Comparison of ENCODE assay signal across 1 cellular context in the genomic region with DNA sequence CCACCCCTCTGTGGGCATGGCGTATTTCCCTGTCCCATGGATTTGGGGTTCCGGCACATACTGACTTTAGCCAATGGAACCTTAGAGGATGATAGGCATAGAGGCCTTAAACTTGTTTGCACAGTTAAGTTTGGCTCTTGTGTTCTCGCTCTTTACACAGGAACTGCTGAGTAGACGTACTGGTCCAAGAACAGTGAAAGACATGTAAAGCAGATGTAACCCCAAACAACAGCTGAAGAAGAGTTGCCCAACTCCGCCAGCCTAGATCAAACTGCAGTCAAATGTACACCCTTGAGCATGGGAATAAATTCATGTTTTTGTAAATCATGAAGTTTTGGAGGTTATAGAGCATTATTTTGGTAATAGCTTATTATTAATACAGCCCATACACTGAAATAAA.
TF ChIP-seq lines count a peak whose summit lies in the region.

No MANE protein-coding gene starts in this region.

TF ChIP-seq in GM23338, 12 proteins besides CTCF, POLR2A, EP300 and RAD21:
- TF ChIP-seq, protein P1, sequence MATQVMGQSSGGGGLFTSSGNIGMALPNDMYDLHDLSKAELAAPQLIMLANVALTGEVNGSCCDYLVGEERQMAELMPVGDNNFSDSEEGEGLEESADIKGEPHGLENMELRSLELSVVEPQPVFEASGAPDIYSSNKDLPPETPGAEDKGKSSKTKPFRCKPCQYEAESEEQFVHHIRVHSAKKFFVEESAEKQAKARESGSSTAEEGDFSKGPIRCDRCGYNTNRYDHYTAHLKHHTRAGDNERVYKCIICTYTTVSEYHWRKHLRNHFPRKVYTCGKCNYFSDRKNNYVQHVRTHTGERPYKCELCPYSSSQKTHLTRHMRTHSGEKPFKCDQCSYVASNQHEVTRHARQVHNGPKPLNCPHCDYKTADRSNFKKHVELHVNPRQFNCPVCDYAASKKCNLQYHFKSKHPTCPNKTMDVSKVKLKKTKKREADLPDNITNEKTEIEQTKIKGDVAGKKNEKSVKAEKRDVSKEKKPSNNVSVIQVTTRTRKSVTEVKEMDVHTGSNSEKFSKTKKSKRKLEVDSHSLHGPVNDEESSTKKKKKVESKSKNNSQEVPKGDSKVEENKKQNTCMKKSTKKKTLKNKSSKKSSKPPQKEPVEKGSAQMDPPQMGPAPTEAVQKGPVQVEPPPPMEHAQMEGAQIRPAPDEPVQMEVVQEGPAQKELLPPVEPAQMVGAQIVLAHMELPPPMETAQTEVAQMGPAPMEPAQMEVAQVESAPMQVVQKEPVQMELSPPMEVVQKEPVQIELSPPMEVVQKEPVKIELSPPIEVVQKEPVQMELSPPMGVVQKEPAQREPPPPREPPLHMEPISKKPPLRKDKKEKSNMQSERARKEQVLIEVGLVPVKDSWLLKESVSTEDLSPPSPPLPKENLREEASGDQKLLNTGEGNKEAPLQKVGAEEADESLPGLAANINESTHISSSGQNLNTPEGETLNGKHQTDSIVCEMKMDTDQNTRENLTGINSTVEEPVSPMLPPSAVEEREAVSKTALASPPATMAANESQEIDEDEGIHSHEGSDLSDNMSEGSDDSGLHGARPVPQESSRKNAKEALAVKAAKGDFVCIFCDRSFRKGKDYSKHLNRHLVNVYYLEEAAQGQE (IDR thresholded peaks at IDR 0.05; ENCODE audit: unreplicated experiment), result no peak
- TF ChIP-seq STAT1 (IDR thresholded peaks at IDR 0.05; ENCODE audit: unreplicated experiment) (no peak), NANOG (IDR thresholded peaks at IDR 0.05; ENCODE audit: borderline replicate concordance) (no peak), CREB1 (CRISPR knock-in tag; IDR thresholded peaks at IDR 0.05; ENCODE audit: low read depth) (no peak), POLR2AphosphoS5 (IDR thresholded peaks at IDR 0.05; ENCODE audit: low read depth) (no peak), JUNB (IDR thresholded peaks at IDR 0.05; ENCODE audit: unreplicated experiment) (no peak), EZH2 (IDR thresholded peaks at IDR 0.05; ENCODE audit: low read depth, unreplicated experiment) (no peak), ZNF114 (CRISPR knock-in tag; IDR thresholded peaks at IDR 0.05) (no peak), ZNF331 (CRISPR knock-in tag; IDR thresholded peaks at IDR 0.05; ENCODE audit: low read depth) (no peak), EZH2phosphoT487 (IDR thresholded peaks at IDR 0.05; ENCODE audit: unreplicated experiment) (no peak)
- TF ChIP-seq, protein P2, sequence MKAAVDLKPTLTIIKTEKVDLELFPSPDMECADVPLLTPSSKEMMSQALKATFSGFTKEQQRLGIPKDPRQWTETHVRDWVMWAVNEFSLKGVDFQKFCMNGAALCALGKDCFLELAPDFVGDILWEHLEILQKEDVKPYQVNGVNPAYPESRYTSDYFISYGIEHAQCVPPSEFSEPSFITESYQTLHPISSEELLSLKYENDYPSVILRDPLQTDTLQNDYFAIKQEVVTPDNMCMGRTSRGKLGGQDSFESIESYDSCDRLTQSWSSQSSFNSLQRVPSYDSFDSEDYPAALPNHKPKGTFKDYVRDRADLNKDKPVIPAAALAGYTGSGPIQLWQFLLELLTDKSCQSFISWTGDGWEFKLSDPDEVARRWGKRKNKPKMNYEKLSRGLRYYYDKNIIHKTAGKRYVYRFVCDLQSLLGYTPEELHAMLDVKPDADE (IDR thresholded peaks at IDR 0.05), result no peak
- TF ChIP-seq, protein P3, sequence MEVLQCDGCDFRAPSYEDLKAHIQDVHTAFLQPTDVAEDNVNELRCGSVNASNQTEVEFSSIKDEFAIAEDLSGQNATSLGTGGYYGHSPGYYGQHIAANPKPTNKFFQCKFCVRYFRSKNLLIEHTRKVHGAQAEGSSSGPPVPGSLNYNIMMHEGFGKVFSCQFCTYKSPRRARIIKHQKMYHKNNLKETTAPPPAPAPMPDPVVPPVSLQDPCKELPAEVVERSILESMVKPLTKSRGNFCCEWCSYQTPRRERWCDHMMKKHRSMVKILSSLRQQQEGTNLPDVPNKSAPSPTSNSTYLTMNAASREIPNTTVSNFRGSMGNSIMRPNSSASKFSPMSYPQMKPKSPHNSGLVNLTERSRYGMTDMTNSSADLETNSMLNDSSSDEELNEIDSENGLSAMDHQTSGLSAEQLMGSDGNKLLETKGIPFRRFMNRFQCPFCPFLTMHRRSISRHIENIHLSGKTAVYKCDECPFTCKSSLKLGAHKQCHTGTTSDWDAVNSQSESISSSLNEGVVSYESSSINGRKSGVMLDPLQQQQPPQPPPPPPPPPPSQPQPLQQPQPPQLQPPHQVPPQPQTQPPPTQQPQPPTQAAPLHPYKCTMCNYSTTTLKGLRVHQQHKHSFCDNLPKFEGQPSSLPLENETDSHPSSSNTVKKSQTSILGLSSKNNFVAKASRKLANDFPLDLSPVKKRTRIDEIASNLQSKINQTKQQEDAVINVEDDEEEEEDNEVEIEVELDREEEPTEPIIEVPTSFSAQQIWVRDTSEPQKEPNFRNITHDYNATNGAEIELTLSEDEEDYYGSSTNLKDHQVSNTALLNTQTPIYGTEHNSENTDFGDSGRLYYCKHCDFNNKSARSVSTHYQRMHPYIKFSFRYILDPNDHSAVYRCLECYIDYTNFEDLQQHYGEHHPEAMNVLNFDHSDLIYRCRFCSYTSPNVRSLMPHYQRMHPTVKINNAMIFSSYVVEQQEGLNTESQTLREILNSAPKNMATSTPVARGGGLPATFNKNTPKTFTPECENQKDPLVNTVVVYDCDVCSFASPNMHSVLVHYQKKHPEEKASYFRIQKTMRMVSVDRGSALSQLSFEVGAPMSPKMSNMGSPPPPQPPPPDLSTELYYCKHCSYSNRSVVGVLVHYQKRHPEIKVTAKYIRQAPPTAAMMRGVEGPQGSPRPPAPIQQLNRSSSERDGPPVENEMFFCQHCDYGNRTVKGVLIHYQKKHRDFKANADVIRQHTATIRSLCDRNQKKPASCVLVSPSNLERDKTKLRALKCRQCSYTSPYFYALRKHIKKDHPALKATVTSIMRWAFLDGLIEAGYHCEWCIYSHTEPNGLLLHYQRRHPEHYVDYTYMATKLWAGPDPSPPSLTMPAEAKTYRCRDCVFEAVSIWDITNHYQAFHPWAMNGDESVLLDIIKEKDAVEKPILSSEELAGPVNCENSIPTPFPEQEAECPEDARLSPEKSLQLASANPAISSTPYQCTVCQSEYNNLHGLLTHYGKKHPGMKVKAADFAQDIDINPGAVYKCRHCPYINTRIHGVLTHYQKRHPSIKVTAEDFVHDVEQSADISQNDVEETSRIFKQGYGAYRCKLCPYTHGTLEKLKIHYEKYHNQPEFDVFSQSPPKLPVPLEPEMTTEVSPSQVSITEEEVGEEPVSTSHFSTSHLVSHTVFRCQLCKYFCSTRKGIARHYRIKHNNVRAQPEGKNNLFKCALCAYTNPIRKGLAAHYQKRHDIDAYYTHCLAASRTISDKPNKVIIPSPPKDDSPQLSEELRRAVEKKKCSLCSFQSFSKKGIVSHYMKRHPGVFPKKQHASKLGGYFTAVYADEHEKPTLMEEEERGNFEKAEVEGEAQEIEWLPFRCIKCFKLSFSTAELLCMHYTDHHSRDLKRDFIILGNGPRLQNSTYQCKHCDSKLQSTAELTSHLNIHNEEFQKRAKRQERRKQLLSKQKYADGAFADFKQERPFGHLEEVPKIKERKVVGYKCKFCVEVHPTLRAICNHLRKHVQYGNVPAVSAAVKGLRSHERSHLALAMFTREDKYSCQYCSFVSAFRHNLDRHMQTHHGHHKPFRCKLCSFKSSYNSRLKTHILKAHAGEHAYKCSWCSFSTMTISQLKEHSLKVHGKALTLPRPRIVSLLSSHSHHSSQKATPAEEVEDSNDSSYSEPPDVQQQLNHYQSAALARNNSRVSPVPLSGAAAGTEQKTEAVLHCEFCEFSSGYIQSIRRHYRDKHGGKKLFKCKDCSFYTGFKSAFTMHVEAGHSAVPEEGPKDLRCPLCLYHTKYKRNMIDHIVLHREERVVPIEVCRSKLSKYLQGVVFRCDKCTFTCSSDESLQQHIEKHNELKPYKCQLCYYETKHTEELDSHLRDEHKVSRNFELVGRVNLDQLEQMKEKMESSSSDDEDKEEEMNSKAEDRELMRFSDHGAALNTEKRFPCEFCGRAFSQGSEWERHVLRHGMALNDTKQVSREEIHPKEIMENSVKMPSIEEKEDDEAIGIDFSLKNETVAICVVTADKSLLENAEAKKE (CRISPR knock-in tag; IDR thresholded peaks at IDR 0.05), result no peak
